ENCODE assay signal across 3 cellular contexts in the genomic region with DNA sequence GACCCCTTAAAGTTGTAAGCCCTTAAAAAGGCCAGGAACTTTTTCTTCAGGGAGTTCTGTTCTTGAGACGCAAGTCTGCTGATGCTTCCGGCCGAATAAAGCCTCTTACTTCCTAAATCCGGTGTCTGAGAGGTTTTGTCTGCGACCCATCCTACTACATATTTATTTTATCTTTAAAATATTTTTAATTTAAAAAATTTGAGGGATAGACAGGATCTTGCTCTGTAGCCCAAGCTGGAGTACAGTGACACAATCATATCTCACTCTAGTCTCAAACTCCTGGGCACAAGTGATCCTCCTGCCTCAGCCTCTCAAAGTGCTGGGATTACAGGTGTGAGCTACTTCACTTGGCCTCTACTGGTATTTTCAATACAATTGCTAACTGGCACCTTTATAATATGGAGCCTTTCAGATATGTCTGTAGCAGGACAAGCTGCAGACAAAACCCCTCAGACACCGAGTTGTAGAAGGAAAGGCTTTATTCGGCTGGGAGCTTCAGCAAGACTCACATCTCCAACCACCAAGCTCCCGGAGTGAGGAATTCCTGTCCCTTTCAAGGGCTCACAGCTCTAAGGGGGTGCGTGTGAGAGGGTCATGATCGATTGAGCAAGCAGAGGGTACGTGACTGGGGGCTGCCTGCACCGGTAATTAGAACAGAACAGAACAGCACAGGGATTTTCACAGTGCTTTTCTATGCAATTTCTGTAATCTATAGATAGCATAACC.
TF ChIP-seq lines count a peak whose summit lies in the region.

No MANE protein-coding gene starts in this region.

TF ChIP-seq in A549, 52 proteins besides CTCF, POLR2A, EP300 and RAD21 (continues in another document):
- TF ChIP-seq CHD4 (IDR thresholded peaks at IDR 0.05; ENCODE audit: borderline replicate concordance) (no peak), ZNF302 (CRISPR knock-in tag; IDR thresholded peaks at IDR 0.05) (no peak), RFX5 (IDR thresholded peaks at IDR 0.05) (no peak), ZFP36 (IDR thresholded peaks at IDR 0.05; ENCODE audit: borderline replicate concordance, partially characterized antibody) (no peak), MYC (IDR thresholded peaks at IDR 0.05; ENCODE audit: borderline replicate concordance, low read length) (no peak), SREBF2 (IDR thresholded peaks at IDR 0.05) (no peak), HOXB5 (CRISPR knock-in tag; IDR thresholded peaks at IDR 0.05) (no peak), HOXB13 (CRISPR knock-in tag; IDR thresholded peaks at IDR 0.05; ENCODE audit: low read depth) (no peak), BHLHE40 (IDR thresholded peaks at IDR 0.05; ENCODE audit: low read depth, low read length) (no peak), ZSCAN20 (CRISPR knock-in tag; IDR thresholded peaks at IDR 0.05) (no peak)
- TF ChIP-seq, protein P1, sequence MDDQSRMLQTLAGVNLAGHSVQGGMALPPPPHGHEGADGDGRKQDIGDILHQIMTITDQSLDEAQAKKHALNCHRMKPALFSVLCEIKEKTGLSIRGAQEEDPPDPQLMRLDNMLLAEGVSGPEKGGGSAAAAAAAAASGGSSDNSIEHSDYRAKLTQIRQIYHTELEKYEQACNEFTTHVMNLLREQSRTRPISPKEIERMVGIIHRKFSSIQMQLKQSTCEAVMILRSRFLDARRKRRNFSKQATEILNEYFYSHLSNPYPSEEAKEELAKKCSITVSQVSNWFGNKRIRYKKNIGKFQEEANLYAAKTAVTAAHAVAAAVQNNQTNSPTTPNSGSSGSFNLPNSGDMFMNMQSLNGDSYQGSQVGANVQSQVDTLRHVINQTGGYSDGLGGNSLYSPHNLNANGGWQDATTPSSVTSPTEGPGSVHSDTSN (IDR thresholded peaks at IDR 0.05): no peak
- TF ChIP-seq, protein P2, sequence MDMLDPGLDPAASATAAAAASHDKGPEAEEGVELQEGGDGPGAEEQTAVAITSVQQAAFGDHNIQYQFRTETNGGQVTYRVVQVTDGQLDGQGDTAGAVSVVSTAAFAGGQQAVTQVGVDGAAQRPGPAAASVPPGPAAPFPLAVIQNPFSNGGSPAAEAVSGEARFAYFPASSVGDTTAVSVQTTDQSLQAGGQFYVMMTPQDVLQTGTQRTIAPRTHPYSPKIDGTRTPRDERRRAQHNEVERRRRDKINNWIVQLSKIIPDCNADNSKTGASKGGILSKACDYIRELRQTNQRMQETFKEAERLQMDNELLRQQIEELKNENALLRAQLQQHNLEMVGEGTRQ (IDR thresholded peaks at IDR 0.05): no peak
- TF ChIP-seq, protein P3, sequence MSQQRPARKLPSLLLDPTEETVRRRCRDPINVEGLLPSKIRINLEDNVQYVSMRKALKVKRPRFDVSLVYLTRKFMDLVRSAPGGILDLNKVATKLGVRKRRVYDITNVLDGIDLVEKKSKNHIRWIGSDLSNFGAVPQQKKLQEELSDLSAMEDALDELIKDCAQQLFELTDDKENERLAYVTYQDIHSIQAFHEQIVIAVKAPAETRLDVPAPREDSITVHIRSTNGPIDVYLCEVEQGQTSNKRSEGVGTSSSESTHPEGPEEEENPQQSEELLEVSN (IDR thresholded peaks at IDR 0.05; ENCODE audit: borderline replicate concordance, low read depth): no peak
- TF ChIP-seq, protein P4, sequence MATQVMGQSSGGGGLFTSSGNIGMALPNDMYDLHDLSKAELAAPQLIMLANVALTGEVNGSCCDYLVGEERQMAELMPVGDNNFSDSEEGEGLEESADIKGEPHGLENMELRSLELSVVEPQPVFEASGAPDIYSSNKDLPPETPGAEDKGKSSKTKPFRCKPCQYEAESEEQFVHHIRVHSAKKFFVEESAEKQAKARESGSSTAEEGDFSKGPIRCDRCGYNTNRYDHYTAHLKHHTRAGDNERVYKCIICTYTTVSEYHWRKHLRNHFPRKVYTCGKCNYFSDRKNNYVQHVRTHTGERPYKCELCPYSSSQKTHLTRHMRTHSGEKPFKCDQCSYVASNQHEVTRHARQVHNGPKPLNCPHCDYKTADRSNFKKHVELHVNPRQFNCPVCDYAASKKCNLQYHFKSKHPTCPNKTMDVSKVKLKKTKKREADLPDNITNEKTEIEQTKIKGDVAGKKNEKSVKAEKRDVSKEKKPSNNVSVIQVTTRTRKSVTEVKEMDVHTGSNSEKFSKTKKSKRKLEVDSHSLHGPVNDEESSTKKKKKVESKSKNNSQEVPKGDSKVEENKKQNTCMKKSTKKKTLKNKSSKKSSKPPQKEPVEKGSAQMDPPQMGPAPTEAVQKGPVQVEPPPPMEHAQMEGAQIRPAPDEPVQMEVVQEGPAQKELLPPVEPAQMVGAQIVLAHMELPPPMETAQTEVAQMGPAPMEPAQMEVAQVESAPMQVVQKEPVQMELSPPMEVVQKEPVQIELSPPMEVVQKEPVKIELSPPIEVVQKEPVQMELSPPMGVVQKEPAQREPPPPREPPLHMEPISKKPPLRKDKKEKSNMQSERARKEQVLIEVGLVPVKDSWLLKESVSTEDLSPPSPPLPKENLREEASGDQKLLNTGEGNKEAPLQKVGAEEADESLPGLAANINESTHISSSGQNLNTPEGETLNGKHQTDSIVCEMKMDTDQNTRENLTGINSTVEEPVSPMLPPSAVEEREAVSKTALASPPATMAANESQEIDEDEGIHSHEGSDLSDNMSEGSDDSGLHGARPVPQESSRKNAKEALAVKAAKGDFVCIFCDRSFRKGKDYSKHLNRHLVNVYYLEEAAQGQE (IDR thresholded peaks at IDR 0.05): no peak

TF ChIP-seq in H1, 55 proteins besides CTCF, POLR2A, EP300 and RAD21 (continues in another document):
- TF ChIP-seq CBX8 (IDR thresholded peaks at IDR 0.05; ENCODE audit: borderline replicate concordance, low read depth, low read length): no peak
- no peak for TF ChIP-seq SIN3A (conservative IDR thresholded peaks at IDR 0.05 in 1 of 2, IDR thresholded peaks at IDR 0.05 in 1 of 2; ENCODE audit: low read depth in 1 of 2, low read length in 2 of 2)
- no peak for TF ChIP-seq GABPA (IDR thresholded peaks at IDR 0.05; ENCODE audit: borderline replicate concordance, insufficient read depth, low read length)

TF ChIP-seq in liver, 16 proteins besides CTCF, POLR2A, EP300 and RAD21:
- TF ChIP-seq, protein P5, sequence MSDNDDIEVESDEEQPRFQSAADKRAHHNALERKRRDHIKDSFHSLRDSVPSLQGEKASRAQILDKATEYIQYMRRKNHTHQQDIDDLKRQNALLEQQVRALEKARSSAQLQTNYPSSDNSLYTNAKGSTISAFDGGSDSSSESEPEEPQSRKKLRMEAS (IDR thresholded peaks at IDR 0.05): peak; percentile 7
- TF ChIP-seq, protein P6, sequence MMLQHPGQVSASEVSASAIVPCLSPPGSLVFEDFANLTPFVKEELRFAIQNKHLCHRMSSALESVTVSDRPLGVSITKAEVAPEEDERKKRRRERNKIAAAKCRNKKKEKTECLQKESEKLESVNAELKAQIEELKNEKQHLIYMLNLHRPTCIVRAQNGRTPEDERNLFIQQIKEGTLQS (IDR thresholded peaks at IDR 0.05): no peak
- TF ChIP-seq, protein P4 (IDR thresholded peaks at IDR 0.05): no peak
- no peak for TF ChIP-seq FOXA2 (IDR thresholded peaks at IDR 0.05)
